ENCODE assay signal across 20 cellular contexts in the genomic region with DNA sequence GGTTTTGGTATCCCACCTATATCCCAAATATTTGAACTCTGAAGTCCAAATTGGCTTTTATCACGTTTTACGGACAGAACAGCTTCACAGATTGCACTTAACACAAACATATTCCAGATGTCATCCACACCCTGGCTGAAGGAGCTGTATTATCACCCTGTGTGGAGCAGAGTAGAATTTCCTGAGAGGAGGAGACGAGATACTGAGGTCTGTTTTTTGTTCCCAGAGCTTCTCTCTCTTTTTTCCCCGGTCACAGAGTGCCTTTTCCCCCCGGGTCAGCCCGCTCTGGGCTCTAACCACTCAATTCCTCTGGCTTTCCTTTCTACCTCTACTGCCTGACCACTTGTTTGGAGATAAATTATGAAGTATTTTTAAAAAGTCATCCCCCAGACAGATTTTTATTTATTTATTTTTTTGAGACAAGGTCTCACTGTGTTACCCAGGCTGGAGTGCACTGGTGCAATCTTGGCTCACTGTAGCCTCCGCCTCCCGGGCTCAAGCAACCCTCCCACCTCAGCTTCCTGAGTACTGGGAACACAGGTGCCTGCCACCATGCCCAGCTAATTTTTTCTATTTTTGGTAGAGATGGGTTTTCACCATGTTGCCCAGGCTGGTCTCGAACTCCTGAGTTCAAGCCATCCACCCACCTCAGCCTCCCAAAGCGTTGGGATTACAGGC. TPM values are rescaled to one million over a fixed set of nuclear protein-coding genes. Genes with fewer than 3 reads are reported as not detected.
A peak's percentile ranks its signal among the peaks of the same experiment; 100 is the strongest.
DNase-seq lines count a peak whose midpoint lies in the region; ATAC-seq and TF ChIP-seq lines count a peak whose summit lies in the region.
"Had no signal": no experiment of that assay in that cellular context is flagged by ENCODE, and none has a peak within 500 bp of the region (broad histone marks: within the 10 kb centered on the region; RNA-seq: fewer than 3 reads in every experiment).

No MANE protein-coding gene starts in this region.

- ATAC-seq in gastrocnemius medialis = no peak
- ATAC-seq: activated CD4-positive, alpha-beta T cell treated with anti-CD3 and anti-CD28 coated beads for 36 hours; naive thymus-derived CD4-positive, alpha-beta T cell; stimulated activated naive CD8-positive, alpha-beta T cell treated with anti-CD3 and anti-CD28 coated beads, Interleukin-15, amount 100 ng/mL, for 72 hours had no signal

- H3K36me3 Mint-ChIP-seq in glutamatergic neuron (ENCODE audit: unreplicated experiment) = peaks cover 5% of the 10 kb centered on the region
- H3K36me3 Mint-ChIP-seq: activated naive CD4-positive, alpha-beta T cell treated with anti-CD3 and anti-CD28 coated beads, Interleukin-2, amount 10 ng/mL, durations not matched to agents 7 days and 5 days; naive thymus-derived CD4-positive, alpha-beta T cell had no signal

- H3K9me2 ChIP-seq in PC-9 (ENCODE audit: insufficient read depth) = no peaks in the 10 kb centered on the region

- H4K20me1 ChIP-seq in PC-9 (ENCODE audit: insufficient read depth) (no peaks in the 10 kb centered on the region), osteoblast (ENCODE audit: insufficient read depth, low read length) (no peaks in the 10 kb centered on the region)

- H3K4me1 ChIP-seq in PC-9 (replicated peaks; ENCODE audit: insufficient read depth) (peaks cover 58% of the 10 kb centered on the region), osteoblast (ENCODE audit: insufficient read depth, low read length) (peaks cover 36% of the 10 kb centered on the region), gastrocnemius medialis (peaks cover 0 to 4% of the 10 kb centered on the region in 2 donors)
- H3K4me1 ChIP-seq: prostate gland had no signal

- H3K9me3 ChIP-seq in PC-9 (ENCODE audit: insufficient read depth, low read depth) (no peaks in the 10 kb centered on the region), osteoblast (ENCODE audit: low read depth, low read length) (no peaks in the 10 kb centered on the region), gastrocnemius medialis (no peaks in the 10 kb centered on the region)
- H3K9me3 ChIP-seq: prostate gland had no signal

- no peaks in the 10 kb centered on the region for H3K27me3 ChIP-seq in PC-9 (ENCODE audit: insufficient read depth, low read depth)
- H3K27me3 ChIP-seq in osteoblast (ENCODE audit: insufficient read depth, low read length) = no peaks in the 10 kb centered on the region
- H3K27me3 ChIP-seq in gastrocnemius medialis = peaks cover 0 to 3% (median 0%) of the 10 kb centered on the region in 3 donors

- H3K36me3 ChIP-seq in PC-9 (ENCODE audit: low read depth) = no peaks in the 10 kb centered on the region
- no peaks in the 10 kb centered on the region for H3K36me3 ChIP-seq in osteoblast (ENCODE audit: insufficient read depth, low read length)
- H3K36me3 ChIP-seq in gastrocnemius medialis = no peaks in the 10 kb centered on the region
- H3K36me3 ChIP-seq: prostate gland had no signal

- intact Hi-C loops in PC-9 (cut with micrococcal nuclease; ENCODE audit: unreplicated experiment) (loop anchor here (5.0 kb wide), 2 partner anchors 94 to 369 kb away; partner anchors contain the start of gene ALOXE3), gastrocnemius medialis (cut with DNase I; ENCODE audit: low total_unique reads) (loop anchor here (10.0 kb wide), 3 partner anchors 107 to 307 kb away; partner anchors contain the start of genes CYB5D1, NAA38 and TMEM88)

- TF ChIP-seq CTCF in PC-9 (conservative IDR thresholded peaks at IDR 0.05) (no peak), fibroblast of mammary gland (conservative IDR thresholded peaks at IDR 0.05; ENCODE audit: control insufficient read depth, insufficient read depth, low read depth, low read length) (no peak), osteoblast (IDR thresholded peaks at IDR 0.05; ENCODE audit: extremely low read depth, low read depth, low read length) (no peak), gastrocnemius medialis (IDR thresholded peaks at IDR 0.05 in 4 of 5, conservative IDR thresholded peaks at IDR 0.05 in 1 of 5) (no peak), glutamatergic neuron (IDR thresholded peaks at IDR 0.05; ENCODE audit: partially characterized antibody, unreplicated experiment) (no peak)

- no peaks in the 10 kb centered on the region for H3K27me3 Mint-ChIP-seq in glutamatergic neuron (ENCODE audit: unreplicated experiment)

- 0 out of 2 replicates have a peak overlapping the region, but pooled peaks have one; percentile 19 for H3K27ac ChIP-seq in PC-9
- peak overlapping the region; percentile 59 for H3K27ac ChIP-seq in osteoblast (ENCODE audit: low read depth, low read length)
- H3K27ac ChIP-seq in gastrocnemius medialis = no peak overlapping the region
- H3K27ac ChIP-seq: prostate gland had no signal

- DNase-seq in EL (peak; percentile 41), PC-9 (no peak), fibroblast of mammary gland (ENCODE audit: low read depth) (peak; percentile 7), osteoblast (ENCODE audit: insufficient read length, low spot score, missing footprints) (no peak), AG20443 (ENCODE audit: low spot score) (no peak), AG08395 (ENCODE audit: low spot score) (no peak), gastrocnemius medialis (no peak), glutamatergic neuron (no peak)
- DNase-seq: activated CD4-positive, alpha-beta T cell treated with anti-CD3 and anti-CD28 coated beads for 36 hours; activated naive CD4-positive, alpha-beta T cell treated with anti-CD3 and anti-CD28 coated beads, Interleukin-2, amount 10 ng/mL, durations not matched to agents 7 days and 5 days; AML-193; Calu3; naive thymus-derived CD4-positive, alpha-beta T cell; NCI-H1694; NCI-H446; SIG-M5; stimulated activated CD4-positive, alpha-beta T cell treated with anti-CD3 and anti-CD28 coated beads, Interleukin-15, amount 100 ng/mL, for 24 hours; stimulated activated naive CD8-positive, alpha-beta T cell treated with anti-CD3 and anti-CD28 coated beads, Interleukin-15, amount 100 ng/mL, for 72 hours; T1000 had no signal

- peaks cover 43% of the 10 kb centered on the region for H3F3A ChIP-seq in PC-9 (ENCODE audit: insufficient read depth, low read depth)

- H3K4me3 Mint-ChIP-seq in glutamatergic neuron (ENCODE audit: unreplicated experiment) = no peak overlapping the region
- H3K4me3 Mint-ChIP-seq: activated CD4-positive, alpha-beta T cell treated with anti-CD3 and anti-CD28 coated beads for 36 hours; activated naive CD4-positive, alpha-beta T cell treated with anti-CD3 and anti-CD28 coated beads, Interleukin-2, amount 10 ng/mL, durations not matched to agents 7 days and 5 days; naive thymus-derived CD4-positive, alpha-beta T cell; stimulated activated naive CD8-positive, alpha-beta T cell treated with anti-CD3 and anti-CD28 coated beads, Interleukin-15, amount 100 ng/mL, for 72 hours had no signal

- BruUV-seq in PC-9 (replicated peaks; lab: Mats Ljungman, UMichigan) = no TSS peak

- H3K4me3 ChIP-seq in PC-9 = no peak overlapping the region
- H3K4me3 ChIP-seq in fibroblast of mammary gland (ENCODE audit: control insufficient read depth, low read depth, low read length) = no peak overlapping the region
- H3K4me3 ChIP-seq in osteoblast (ENCODE audit: insufficient read depth, low read length) = no peak overlapping the region
- H3K4me3 ChIP-seq in gastrocnemius medialis = no peak overlapping the region
- H3K4me3 ChIP-seq: prostate gland had no signal

- H3K9me3 Mint-ChIP-seq in glutamatergic neuron (ENCODE audit: unreplicated experiment) = peaks cover 3% of the 10 kb centered on the region
- H3K9me3 Mint-ChIP-seq: activated naive CD4-positive, alpha-beta T cell treated with anti-CD3 and anti-CD28 coated beads, Interleukin-2, amount 10 ng/mL, durations not matched to agents 7 days and 5 days; naive thymus-derived CD4-positive, alpha-beta T cell; stimulated activated naive CD8-positive, alpha-beta T cell treated with anti-CD3 and anti-CD28 coated beads, Interleukin-15, amount 100 ng/mL, for 72 hours had no signal

- peak overlapping the region; percentile 6; the same call in 1 of the 2 replicates for H3K4me2 ChIP-seq in PC-9
- H3K4me2 ChIP-seq in osteoblast (ENCODE audit: insufficient read depth, low read length) = peak overlapping the region; percentile 49

- H3K79me2 ChIP-seq in PC-9 (ENCODE audit: low read depth) = no peaks in the 10 kb centered on the region
- H3K79me2 ChIP-seq in osteoblast (ENCODE audit: insufficient read depth, low read length) = no peaks in the 10 kb centered on the region

- no peak for TF ChIP-seq POLR2A in gastrocnemius medialis (IDR thresholded peaks at IDR 0.05)

- in situ Hi-C loops in gastrocnemius medialis (cut with MboI; ENCODE audit: low sequenced_read_pairs in 4 of 4) = loop anchor here in 2 of 4 donors (25.0 kb wide), 2 partner anchors 139 to 239 kb away; partner anchors contain the start of gene CHD3 (in 1 of the 2)

- CTCF ChIA-PET in PC-9 (lab: Charles Lee) = interaction anchor here (0.6 to 1.1 kb wide), 4 partner anchors 26 to 293 kb away, joined by 3 read pairs; no protein-coding TSS in a partner anchor

- H2AFZ ChIP-seq in PC-9 (no peak overlapping the region), osteoblast (ENCODE audit: low read length) (no peak overlapping the region)

- no peak overlapping the region for H3K27ac Mint-ChIP-seq in glutamatergic neuron (ENCODE audit: unreplicated experiment)
- H3K27ac Mint-ChIP-seq: activated CD4-positive, alpha-beta T cell treated with anti-CD3 and anti-CD28 coated beads for 36 hours; activated naive CD4-positive, alpha-beta T cell treated with anti-CD3 and anti-CD28 coated beads, Interleukin-2, amount 10 ng/mL, durations not matched to agents 7 days and 5 days; naive thymus-derived CD4-positive, alpha-beta T cell; stimulated activated naive CD8-positive, alpha-beta T cell treated with anti-CD3 and anti-CD28 coated beads, Interleukin-15, amount 100 ng/mL, for 72 hours had no signal

- POLR2A ChIA-PET in PC-9 (lab: Charles Lee; ENCODE audit: unreplicated experiment) = no interaction called here

- H3K4me1 Mint-ChIP-seq in glutamatergic neuron (ENCODE audit: low read depth, unreplicated experiment) = no peaks in the 10 kb centered on the region
- H3K4me1 Mint-ChIP-seq: activated CD4-positive, alpha-beta T cell treated with anti-CD3 and anti-CD28 coated beads for 36 hours; activated naive CD4-positive, alpha-beta T cell treated with anti-CD3 and anti-CD28 coated beads, Interleukin-2, amount 10 ng/mL, durations not matched to agents 7 days and 5 days; naive thymus-derived CD4-positive, alpha-beta T cell; stimulated activated naive CD8-positive, alpha-beta T cell treated with anti-CD3 and anti-CD28 coated beads, Interleukin-15, amount 100 ng/mL, for 72 hours had no signal

RNA-seq across cellular contexts. Expression of gene DNAH2, which starts 30.7 kb away (rescaled TPM):
- total RNA-seq in PC-9 (2021) (10.6 and 11.6 TPM in 2 replicates), osteoblast (under 0.01 and 0.88 TPM in 2 replicates), gastrocnemius medialis (not detected), glutamatergic neuron (ENCODE audit: unreplicated experiment) (0.07 TPM)
- total RNA-seq: activated CD4-positive, alpha-beta T cell treated with anti-CD3 and anti-CD28 coated beads for 36 hours had no signal

RNA-seq across cellular contexts. Expression of gene EFNB3, which starts 43.2 kb away (rescaled TPM):
- total RNA-seq in PC-9 (2021) (1.5 and 1.6 TPM in 2 replicates), osteoblast (1.8 and 2.7 TPM in 2 replicates), gastrocnemius medialis (under 1 TPM in 3 of 4 donors, not detected in 1; 0.13 to 0.46 (median 0.31) TPM), glutamatergic neuron (ENCODE audit: unreplicated experiment) (17.9 TPM)
- total RNA-seq: activated CD4-positive, alpha-beta T cell treated with anti-CD3 and anti-CD28 coated beads for 36 hours; naive thymus-derived CD4-positive, alpha-beta T cell had no signal

RNA-seq across cellular contexts. Expression of gene WRAP53, which starts 60.0 kb away (rescaled TPM):
- 31.9 and 37.2 TPM in 2 replicates for total RNA-seq in PC-9 (2021)
- 3.5 and 4.3 TPM in 2 replicates for total RNA-seq in osteoblast
- 1 to 10 TPM; 2.6 to 5.8 (median 3.7) TPM for total RNA-seq in gastrocnemius medialis
- total RNA-seq in glutamatergic neuron (ENCODE audit: unreplicated experiment) = 19.5 TPM

Comparison
In these comparisons a context has a peak if more than half of its experiments do, and no peak if none do; other contexts are left out.
1. DNase-seq: peak in EL (single experiment) and fibroblast of mammary gland (single experiment); none in PC-9 (0 of 2), osteoblast (single experiment), AG20443 (single experiment), AG08395 (single experiment), gastrocnemius medialis (0 of 2) and glutamatergic neuron (single experiment).
2. H3K27ac ChIP-seq: peak in PC-9 (single experiment) and osteoblast (single experiment); none in gastrocnemius medialis (0 of 4).